Comparison of ENCODE assay signal across 25 cellular contexts in the genomic region with DNA sequence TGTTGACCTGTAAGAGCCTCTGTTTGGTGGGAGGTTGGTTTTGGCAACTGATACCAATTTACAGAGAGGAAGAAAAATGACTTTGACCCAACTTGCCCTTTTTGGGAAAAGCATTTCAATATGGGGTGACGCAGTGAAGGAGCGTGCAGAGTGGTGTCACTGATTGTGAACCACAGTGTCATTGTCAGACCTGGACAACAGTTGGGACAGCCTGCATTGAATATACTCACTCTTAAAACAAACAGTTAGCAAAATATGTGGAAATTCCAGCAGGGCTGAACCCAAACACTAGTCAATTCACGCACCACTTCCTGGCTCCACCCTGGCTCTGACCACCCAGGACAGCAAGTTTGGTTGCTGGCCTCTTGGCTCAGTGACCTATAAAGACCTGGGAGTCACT.
DNase-seq lines count a peak whose midpoint lies in the region; ATAC-seq and TF ChIP-seq lines count a peak whose summit lies in the region.
"Had no signal": no experiment of that assay in that cellular context is flagged by ENCODE, and none has a peak within 500 bp of the region (broad histone marks: within the 10 kb centered on the region; RNA-seq: fewer than 3 reads in every experiment).

No MANE protein-coding gene starts in this region.

- no peak overlapping the region for H3K9ac ChIP-seq in PC-3 (ENCODE audit: low read length)
- H3K9ac ChIP-seq: BLaER1 treated with 17β-estradiol and CSF1 and Interleukin-3, amounts not matched to agents 10 nM and 100 nM had no signal

- H3F3A ChIP-seq in PC-3 (ENCODE audit: low read length, unreplicated experiment), result no peaks in the 10 kb centered on the region

- DNase-seq in right cardiac atrium, result no peak
- DNase-seq in Right ventricle myocardium inferior (ENCODE audit: missing footprints), result no peak
- peak; percentile 33 for DNase-seq in PC-3
- DNase-seq in kidney tubule cell (ENCODE audit: low spot score), result peak; percentile 5
- DNase-seq in stimulated activated CD8-positive, alpha-beta memory T cell treated with anti-CD3 and anti-CD28 coated beads, Interleukin-4, amount 100 ng/mL, for 48 hours, result no peak
- no peak for DNase-seq in effector memory CD4-positive, alpha-beta T cell
- no peak for DNase-seq in NK-92 (lab: John Stamatoyannopoulos, UW; ENCODE audit: unreplicated experiment)
- DNase-seq: ACHN; AML-193; BE2C; Calu3; CD4-positive, alpha-beta T cell; CD8-positive, alpha-beta memory T cell; DMS153; DND-41; EL; GDM1; GOT3; H7; HCEC 1CT had no signal

- intact Hi-C loops in right cardiac atrium (cut with DNase I) (no loop called here), Right ventricle myocardium inferior (cut with DNase I) (no loop called here), PC-3 (cut with micrococcal nuclease) (no loop called here)

- H3K4me2 ChIP-seq in PC-3 (ENCODE audit: low read length), result no peak overlapping the region
- H3K4me2 ChIP-seq: A549; BLaER1 treated with 17β-estradiol and CSF1 and Interleukin-3, amounts not matched to agents 10 nM and 100 nM had no signal

- H3K27ac ChIP-seq in right cardiac atrium (ENCODE audit: low read length) (no peak overlapping the region), PC-3 (ENCODE audit: low read length) (no peak overlapping the region)
- H3K27ac ChIP-seq in effector memory CD4-positive, alpha-beta T cell (ENCODE audit: insufficient read depth, low read length, poor library complexity, severe bottlenecking), result no peak overlapping the region
- H3K27ac ChIP-seq: 22Rv1; A549; BLaER1 treated with 17β-estradiol and CSF1 and Interleukin-3, amounts not matched to agents 10 nM and 100 nM had no signal

- H3K27me3 ChIP-seq in right cardiac atrium (ENCODE audit: control insufficient read depth, insufficient read depth), result no peaks in the 10 kb centered on the region
- no peaks in the 10 kb centered on the region; the same call in 1 of the 2 replicates for H3K27me3 ChIP-seq in PC-3 (ENCODE audit: low read length)
- H3K27me3 ChIP-seq in effector memory CD4-positive, alpha-beta T cell (replicated peaks; ENCODE audit: control insufficient read depth, insufficient read depth, low read length, poor library complexity, severe bottlenecking), result no peaks in the 10 kb centered on the region
- H3K27me3 ChIP-seq: BE2C; BLaER1 treated with 17β-estradiol and CSF1 and Interleukin-3, amounts not matched to agents 10 nM and 100 nM had no signal

- whole genome bisulfite sequencing in right cardiac atrium, result 36% methylated on average over 3 of the region's 3 CpGs

- H3K9me2 ChIP-seq in PC-3 (replicated peaks; ENCODE audit: low read length), result no peaks in the 10 kb centered on the region

- H3K9me3 ChIP-seq in right cardiac atrium (ENCODE audit: control insufficient read depth, low read length) (no peaks in the 10 kb centered on the region), PC-3 (ENCODE audit: low read length) (no peaks in the 10 kb centered on the region)
- H3K9me3 ChIP-seq in effector memory CD4-positive, alpha-beta T cell (ENCODE audit: control insufficient read depth, low read length), result no peaks in the 10 kb centered on the region
- H3K9me3 ChIP-seq: BE2C had no signal

- ATAC-seq in right cardiac atrium (peak; percentile 26 to 67), Right ventricle myocardium inferior (no peak), PC-3 (no peak; the same call in 1 of the 2 replicates), HG03520 (IDR thresholded peaks at IDR 0.05; ENCODE audit: unreplicated experiment) (no peak)
- ATAC-seq: GM12878 had no signal

- CTCF ChIA-PET in PC-3 (lab: Charles Lee), result no interaction called here

- H3K4me3 ChIP-seq in right cardiac atrium (ENCODE audit: low read length) (no peak overlapping the region), PC-3 (ENCODE audit: low read length) (no peak overlapping the region)
- H3K4me3 ChIP-seq in effector memory CD4-positive, alpha-beta T cell (ENCODE audit: insufficient read depth, low read depth, low read length, poor library complexity, severe bottlenecking), result no peak overlapping the region
- H3K4me3 ChIP-seq: A549; BLaER1 treated with 17β-estradiol and CSF1 and Interleukin-3, amounts not matched to agents 10 nM and 100 nM; GM12878 had no signal

- POLR2A ChIA-PET in PC-3 (lab: Charles Lee; ENCODE audit: unreplicated experiment), result no interaction called here

- no peaks in the 10 kb centered on the region for H3K36me3 ChIP-seq in PC-3 (ENCODE audit: low read depth, low read length)
- no peaks in the 10 kb centered on the region for H3K36me3 ChIP-seq in effector memory CD4-positive, alpha-beta T cell (ENCODE audit: control insufficient read depth, insufficient read depth, low read length)
- H3K36me3 ChIP-seq: BE2C; BLaER1 treated with 17β-estradiol and CSF1 and Interleukin-3, amounts not matched to agents 10 nM and 100 nM had no signal

- no peaks in the 10 kb centered on the region for H4K20me1 ChIP-seq in PC-3 (ENCODE audit: low read length)
- H4K20me1 ChIP-seq: BLaER1 treated with 17β-estradiol and CSF1 and Interleukin-3, amounts not matched to agents 10 nM and 100 nM had no signal

- no peak overlapping the region for H2AFZ ChIP-seq in PC-3 (ENCODE audit: low read length)

- no peak for TF ChIP-seq CTCF in PC-3 (conservative IDR thresholded peaks at IDR 0.05; ENCODE audit: low read depth, low read length)

- H3K4me1 ChIP-seq in right cardiac atrium (ENCODE audit: control insufficient read depth, insufficient read depth, low read length) (no peaks in the 10 kb centered on the region), PC-3 (ENCODE audit: insufficient read depth, low read length) (peaks cover 6% of the 10 kb centered on the region; the same call in 1 of the 2 replicates)
- H3K4me1 ChIP-seq in effector memory CD4-positive, alpha-beta T cell (ENCODE audit: control insufficient read depth, insufficient read depth, low read length, poor library complexity, severe bottlenecking), result no peaks in the 10 kb centered on the region
- H3K4me1 ChIP-seq: A549, BE2C had no signal

- no peaks in the 10 kb centered on the region for H3K79me2 ChIP-seq in PC-3 (ENCODE audit: low read length)

- no TSS peak for BruUV-seq in PC-3 (replicated peaks; lab: Mats Ljungman, UMichigan)

Comparison
In these comparisons a context has a peak if more than half of its experiments do, and no peak if none do; other contexts are left out.
1. ATAC-seq: peak in right cardiac atrium (2 of 2); none in Right ventricle myocardium inferior (single experiment), PC-3 (single experiment) and HG03520 (single experiment).
2. DNase-seq: peak in PC-3 (single experiment) and kidney tubule cell (single experiment); none in right cardiac atrium (0 of 3), Right ventricle myocardium inferior (single experiment), stimulated activated CD8-positive, alpha-beta memory T cell treated with anti-CD3 and anti-CD28 coated beads, Interleukin-4, amount 100 ng/mL, for 48 hours (single experiment), effector memory CD4-positive, alpha-beta T cell (0 of 3) and NK-92 (single experiment).